25 cellular contexts compared by ENCODE assay signal in genomic region chr11:64605656-64606585, GRCh38. TPM values are rescaled to one million over a fixed set of nuclear protein-coding genes. Genes with fewer than 3 reads are reported as not detected.
"Had no signal": no experiment of that assay in that cellular context is flagged by ENCODE, and none has a peak within 500 bp of the region (broad histone marks: within the 10 kb centered on the region; RNA-seq: fewer than 3 reads in every experiment).

No MANE protein-coding gene starts in this region.

- H3K36me3 Mint-ChIP-seq: activated naive CD4-positive, alpha-beta T cell treated with anti-CD3 and anti-CD28 coated beads, Interleukin-2, amount 10 ng/mL, durations not matched to agents 7 days and 5 days had no signal

- H3K36me3 ChIP-seq: MG63, Peyer's patch had no signal

- H3K4me1 Mint-ChIP-seq: activated CD4-positive, alpha-beta memory T cell treated with anti-CD3 and anti-CD28 coated beads, Interleukin-2, amount 10 ng/mL, durations not matched to agents 7 days and 5 days; central memory CD8-positive, alpha-beta T cell had no signal

- H3K9me3 ChIP-seq: MG63, Peyer's patch had no signal

- H3K27me3 ChIP-seq: MG63, Peyer's patch had no signal

- H3K27me3 Mint-ChIP-seq: activated CD4-positive, alpha-beta memory T cell treated with anti-CD3 and anti-CD28 coated beads, Interleukin-2, amount 10 ng/mL, durations not matched to agents 7 days and 5 days; activated CD4-positive, alpha-beta T cell treated with anti-CD3 and anti-CD28 coated beads, Interleukin-2, amount 10 ng/mL, durations not matched to agents 7 days and 5 days had no signal

- H3K4me3 Mint-ChIP-seq: activated CD4-positive, alpha-beta memory T cell treated with anti-CD3 and anti-CD28 coated beads, Interleukin-2, amount 10 ng/mL, durations not matched to agents 7 days and 5 days; activated CD4-positive, alpha-beta T cell treated with anti-CD3 and anti-CD28 coated beads, Interleukin-2, amount 10 ng/mL, durations not matched to agents 7 days and 5 days; activated naive CD4-positive, alpha-beta T cell treated with anti-CD3 and anti-CD28 coated beads, Interleukin-2, amount 10 ng/mL, durations not matched to agents 7 days and 5 days; activated T-cell treated with anti-CD3 and anti-CD28 coated beads, Interleukin-2, amount 50 U/mL, for 72 hours; central memory CD8-positive, alpha-beta T cell had no signal

- H3K27ac ChIP-seq: Peyer's patch, SK-N-MC, VCaP had no signal

- H3K27ac Mint-ChIP-seq: activated CD4-positive, alpha-beta memory T cell treated with anti-CD3 and anti-CD28 coated beads, Interleukin-2, amount 10 ng/mL, durations not matched to agents 7 days and 5 days; activated CD4-positive, alpha-beta T cell treated with anti-CD3 and anti-CD28 coated beads, Interleukin-2, amount 10 ng/mL, durations not matched to agents 7 days and 5 days; activated naive CD4-positive, alpha-beta T cell treated with anti-CD3 and anti-CD28 coated beads, Interleukin-2, amount 10 ng/mL, durations not matched to agents 7 days and 5 days; activated T-cell treated with anti-CD3 and anti-CD28 coated beads, Interleukin-2, amount 50 U/mL, for 72 hours; activated T-helper 2 cell treated with anti-CD3 and anti-CD28 coated beads, Interferon-gamma antibody, Interleukin-2, Interleukin-4, amounts not matched to agents 10 μg/mL and 5 μg/mL and 100 μg/mL, durations not matched to agents 14 hours and 24 hours and 36 hours had no signal

- H3K9me3 Mint-ChIP-seq: activated CD4-positive, alpha-beta memory T cell treated with anti-CD3 and anti-CD28 coated beads, Interleukin-2, amount 10 ng/mL, durations not matched to agents 7 days and 5 days; activated CD4-positive, alpha-beta T cell treated with anti-CD3 and anti-CD28 coated beads, Interleukin-2, amount 10 ng/mL, durations not matched to agents 7 days and 5 days; activated naive CD4-positive, alpha-beta T cell treated with anti-CD3 and anti-CD28 coated beads, Interleukin-2, amount 10 ng/mL, durations not matched to agents 7 days and 5 days; activated T-cell treated with anti-CD3 and anti-CD28 coated beads, Interleukin-2, amount 50 U/mL, for 72 hours; activated T-helper 2 cell treated with anti-CD3 and anti-CD28 coated beads, Interferon-gamma antibody, Interleukin-2, Interleukin-4, amounts not matched to agents 10 μg/mL and 5 μg/mL and 100 μg/mL, durations not matched to agents 14 hours and 24 hours and 36 hours; central memory CD8-positive, alpha-beta T cell had no signal

- H3K4me1 ChIP-seq: Peyer's patch had no signal

- DNase-seq: activated CD4-positive, alpha-beta memory T cell treated with anti-CD3 and anti-CD28 coated beads, Interleukin-2, amount 10 ng/mL, durations not matched to agents 7 days and 5 days; activated CD4-positive, alpha-beta T cell treated with anti-CD3 and anti-CD28 coated beads, Interleukin-2, amount 10 ng/mL, durations not matched to agents 7 days and 5 days; activated CD4-positive, CD25-positive, alpha-beta regulatory T cell; activated gamma-delta T cell treated with Interleukin-2 at 50 U/mL for 16 hours; activated naive CD4-positive, alpha-beta T cell treated with anti-CD3 and anti-CD28 coated beads, Interleukin-2, amount 10 ng/mL, durations not matched to agents 7 days and 5 days; activated T-cell treated with anti-CD3 and anti-CD28 coated beads for 4 hours; activated T-cell treated with anti-CD3 and anti-CD28 coated beads, Interleukin-2, amount 50 U/mL, for 72 hours; aorta; MG63; NCI-H146; NCI-H187 treated with DMSO at 0.1 percent for 48 hours; NCI-H2107; NCI-H510A treated with DMSO at 0.1 percent for 48 hours; NK-92 treated with Interleukin-12 subunit alpha and Interleukin-12 subunit beta, amount 100 ng/mL, for 24 hours; OCI-M1; Peyer's patch; SIG-M5; T-helper 1 cell had no signal

- H3K4me3 ChIP-seq: MG63, Peyer's patch, SK-N-MC had no signal

RNA-seq across cellular contexts. Expression of gene SLC22A12, which starts 14.9 kb away (rescaled TPM):
- total RNA-seq: activated CD4-positive, alpha-beta memory T cell treated with anti-CD3 and anti-CD28 coated beads, Interleukin-2, amount 10 ng/mL, durations not matched to agents 7 days and 5 days; activated CD4-positive, alpha-beta T cell treated with anti-CD3 and anti-CD28 coated beads, Interleukin-2, amount 10 ng/mL, durations not matched to agents 7 days and 5 days; activated CD8-positive, alpha-beta memory T cell treated with anti-CD3 and anti-CD28 coated beads for 36 hours; activated T-cell treated with anti-CD3 and anti-CD28 coated beads, Interleukin-2, amount 50 U/mL, for 72 hours; activated T-helper 2 cell treated with anti-CD3 and anti-CD28 coated beads, Interferon-gamma antibody, Interleukin-2, Interleukin-4, amounts not matched to agents 10 μg/mL and 5 μg/mL and 100 μg/mL, durations not matched to agents 14 hours and 24 hours and 36 hours; aorta; bronchial epithelial cell; Peyer's patch; T-helper 2 cell treated with Interferon-gamma antibody and Interleukin-4, amounts not matched to agents 100 ng/mL and 5 ng/mL, for 36 hours had no signal
- polyA plus RNA-seq: aorta had no signal

RNA-seq across cellular contexts. Expression of gene SLC22A11, which starts 50.2 kb away (rescaled TPM):
- total RNA-seq: activated CD4-positive, alpha-beta memory T cell treated with anti-CD3 and anti-CD28 coated beads, Interleukin-2, amount 10 ng/mL, durations not matched to agents 7 days and 5 days; activated CD4-positive, alpha-beta T cell treated with anti-CD3 and anti-CD28 coated beads, Interleukin-2, amount 10 ng/mL, durations not matched to agents 7 days and 5 days; activated CD8-positive, alpha-beta memory T cell treated with anti-CD3 and anti-CD28 coated beads for 36 hours; activated T-cell treated with anti-CD3 and anti-CD28 coated beads, Interleukin-2, amount 50 U/mL, for 72 hours; activated T-helper 2 cell treated with anti-CD3 and anti-CD28 coated beads, Interferon-gamma antibody, Interleukin-2, Interleukin-4, amounts not matched to agents 10 μg/mL and 5 μg/mL and 100 μg/mL, durations not matched to agents 14 hours and 24 hours and 36 hours; bronchial epithelial cell; Peyer's patch; T-helper 2 cell treated with Interferon-gamma antibody and Interleukin-4, amounts not matched to agents 100 ng/mL and 5 ng/mL, for 36 hours had no signal
- polyA plus RNA-seq: aorta had no signal
